In the genomic region with DNA sequence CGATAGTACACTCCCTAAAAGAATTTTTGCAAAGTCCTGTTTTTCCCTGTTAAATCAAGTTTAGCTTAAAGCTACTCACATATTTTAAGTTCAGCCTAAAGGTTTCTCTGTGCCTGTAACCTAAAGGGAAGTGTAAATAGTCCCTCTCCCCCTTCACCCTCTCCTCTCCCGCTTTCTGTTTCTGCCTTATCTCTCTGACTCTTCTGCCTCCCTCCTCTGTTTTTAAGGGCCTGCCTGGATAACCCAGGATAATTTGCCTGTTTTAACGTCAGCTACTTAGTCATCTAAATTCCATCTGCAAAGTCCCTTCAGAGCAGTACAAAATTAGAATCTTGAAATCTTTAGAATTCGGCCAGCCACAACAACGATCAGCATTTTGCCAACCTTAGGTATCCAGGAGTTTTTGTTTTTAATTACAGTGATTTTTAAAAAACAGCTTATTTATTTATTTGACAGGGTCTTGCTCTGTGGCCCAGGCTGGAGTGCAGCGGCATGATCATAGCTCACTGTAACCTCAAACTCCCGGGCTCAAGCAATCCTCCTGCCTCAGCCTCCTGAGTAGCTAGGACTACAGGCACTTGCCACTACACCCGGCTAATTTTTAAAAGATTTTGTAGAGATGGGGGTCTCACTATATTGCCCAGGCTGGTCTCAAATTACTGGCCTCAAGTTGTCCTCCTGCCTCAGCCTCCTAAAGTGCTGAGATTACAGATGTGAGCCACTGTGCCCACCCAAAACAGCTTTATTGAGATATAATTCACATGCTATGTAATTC, we compare ENCODE assay signal across 8 cellular contexts.
DNase-seq lines count a peak whose midpoint lies in the region; ATAC-seq and TF ChIP-seq lines count a peak whose summit lies in the region.

No MANE protein-coding gene starts in this region.

- WGBS in urinary bladder, result 38% methylated on average over 8 of the region's 8 CpGs

- H3K4me3 ChIP-seq in NT2/D1 (ENCODE audit: insufficient read length, low read depth) (peak overlapping the region; percentile 37), colonic mucosa (no peak overlapping the region), urinary bladder (ENCODE audit: low read depth, low read length) (peak overlapping the region; percentile 21)

- H3K9ac ChIP-seq in NT2/D1 (ENCODE audit: insufficient read length, low read depth), result peak overlapping the region; percentile 73
- H3K9ac ChIP-seq in colonic mucosa (ENCODE audit: low read depth in 2 of 2, low read length in 2 of 2), result peak overlapping the region; percentile 73 to 74

- H3K9me3 ChIP-seq in NT2/D1 (ENCODE audit: insufficient read depth, low read length) (peaks cover 17% of the 10 kb centered on the region), colonic mucosa (no peaks in the 10 kb centered on the region)

- H3K27me3 ChIP-seq in NT2/D1 (ENCODE audit: insufficient read depth, insufficient read length), result no peaks in the 10 kb centered on the region
- H3K27me3 ChIP-seq in colonic mucosa, result no peaks in the 10 kb centered on the region

- DNase-seq in NT2/D1 (ENCODE audit: low read depth, low spot score) (no peak), colonic mucosa (no peak), medulla oblongata (ENCODE audit: extremely low spot score) (peak; percentile 43), NCI-H2196 (lab: John Stamatoyannopoulos, UW; ENCODE audit: unreplicated experiment) (no peak)
- DNase-seq in stimulated activated CD4-positive, alpha-beta T cell treated with anti-CD3 and anti-CD28 coated beads, Interleukin-12 subunit alpha, Interleukin-12 subunit beta, amount 100 ng/mL, for 4 hours, result no peak

- intact Hi-C loops in colonic mucosa (cut with DNase I), result loop anchor here (10.0 kb wide), 2 partner anchors 108 to 178 kb away; partner anchors contain the start of gene LYST

- peak overlapping the region; percentile 62 for H3K27ac ChIP-seq in colonic mucosa
- peak overlapping the region; percentile 91 for H3K27ac ChIP-seq in urinary bladder (ENCODE audit: low read depth)

- no peak for TF ChIP-seq CTCF in colonic mucosa (IDR thresholded peaks at IDR 0.05)

- H3K36me3 ChIP-seq in NT2/D1 (ENCODE audit: insufficient read depth, insufficient read length, low read length) (peaks cover 16% of the 10 kb centered on the region), colonic mucosa (no peaks in the 10 kb centered on the region), urinary bladder (ENCODE audit: insufficient read depth) (no peaks in the 10 kb centered on the region)

- no peaks in the 10 kb centered on the region for H3K4me1 ChIP-seq in NT2/D1 (ENCODE audit: insufficient read depth, insufficient read length)
- no peaks in the 10 kb centered on the region for H3K4me1 ChIP-seq in colonic mucosa
- no peaks in the 10 kb centered on the region for H3K4me1 ChIP-seq in urinary bladder (ENCODE audit: insufficient read depth)

- ATAC-seq in GM18508 (IDR thresholded peaks at IDR 0.05; ENCODE audit: insufficient read depth, unreplicated experiment) (peak; percentile 25), HG02588 (IDR thresholded peaks at IDR 0.05; ENCODE audit: unreplicated experiment) (peak; percentile 33)
